14 cellular contexts compared by ENCODE assay signal in genomic region chr2:9610781-9611548, GRCh38. TPM values are rescaled to one million over a fixed set of nuclear protein-coding genes. Genes with fewer than 3 reads are reported as not detected.
DNase-seq lines count a peak whose midpoint lies in the region; ATAC-seq and TF ChIP-seq lines count a peak whose summit lies in the region.
"Had no signal": no experiment of that assay in that cellular context is flagged by ENCODE, and none has a peak within 500 bp of the region (broad histone marks: within the 10 kb centered on the region; RNA-seq: fewer than 3 reads in every experiment).

No MANE protein-coding gene starts in this region.

- peak overlapping the region in 4 of 7 donors; percentile 4 to 89 (median 30) for H3K27ac Mint-ChIP-seq in CD4-positive, alpha-beta memory T cell
- peak overlapping the region; percentile 89 for H3K27ac Mint-ChIP-seq in activated naive CD8-positive, alpha-beta T cell

- peaks cover 65 to 88% (median 77%) of the 10 kb centered on the region in 4 donors for H3K4me1 Mint-ChIP-seq in CD4-positive, alpha-beta memory T cell
- peaks cover 87% of the 10 kb centered on the region for H3K4me1 Mint-ChIP-seq in activated naive CD8-positive, alpha-beta T cell (ENCODE audit: low read depth)

- intact Hi-C loops in CD4-positive, alpha-beta memory T cell (cut with micrococcal nuclease) = no loop called here
- intact Hi-C loops in mucosa of descending colon (cut with DNase I, micrococcal nuclease) = no loop called here
- intact Hi-C loops in posterior cingulate gyrus (cut with DNase I) = no loop called here

- H3K27me3 Mint-ChIP-seq in CD4-positive, alpha-beta memory T cell = no peaks in the 10 kb centered on the region
- H3K27me3 Mint-ChIP-seq in activated naive CD8-positive, alpha-beta T cell = no peaks in the 10 kb centered on the region
- H3K27me3 Mint-ChIP-seq: CD8-positive, alpha-beta memory T cell had no signal

- no peaks in the 10 kb centered on the region for H3K9me3 ChIP-seq in CD4-positive, alpha-beta memory T cell (ENCODE audit: control insufficient read depth in 1 of 2, low read length in 2 of 2)
- H3K9me3 ChIP-seq in mucosa of descending colon = no peaks in the 10 kb centered on the region
- H3K9me3 ChIP-seq: body of pancreas had no signal

- POLR2A ChIA-PET in CD4-positive, alpha-beta memory T cell (lab: Charles Lee; ENCODE audit: partially characterized antibody) = interaction anchor here (0.7 kb wide), 1 partner anchor 9 kb away, joined by 3 read pairs; no protein-coding TSS in a partner anchor

- TF ChIP-seq CTCF in AG10803 (conservative IDR thresholded peaks at IDR 0.05; ENCODE audit: low read length) (no peak), mucosa of descending colon (IDR thresholded peaks at IDR 0.05) (no peak)

- H3K4me3 ChIP-seq in AG10803 (ENCODE audit: low read length) = no peak overlapping the region
- H3K4me3 ChIP-seq in CD4-positive, alpha-beta memory T cell (ENCODE audit: low read length in 2 of 2) = no peak overlapping the region
- H3K4me3 ChIP-seq in mucosa of descending colon = no peak overlapping the region
- H3K4me3 ChIP-seq: body of pancreas had no signal

- DNase-seq in AG10803 (ENCODE audit: low read depth) = peak; percentile 31
- no peak for DNase-seq in CD4-positive, alpha-beta memory T cell
- no peak for DNase-seq in mucosa of descending colon
- DNase-seq in posterior cingulate gyrus = no peak
- DNase-seq in activated effector memory CD4-positive, alpha-beta T cell treated with Interleukin-2 at 50 U/mL for 16 hours = no peak
- no peak for DNase-seq in GDM1 (lab: John Stamatoyannopoulos, UW)
- no peak for DNase-seq in T-helper 2 cell
- DNase-seq: activated CD4-positive, CD25-positive, alpha-beta regulatory T cell; activated T-cell treated with anti-CD3 and anti-CD28 coated beads, Interleukin-2, amount 50 U/mL, for 4 hours; body of pancreas; CD8-positive, alpha-beta memory T cell; NCI-H1092; retina had no signal

- peak; percentile 81 for ATAC-seq in mucosa of descending colon
- ATAC-seq: activated T-cell treated with anti-CD3 and anti-CD28 coated beads, Interleukin-2, amount 50 U/mL, for 4 hours; body of pancreas had no signal

- no peaks in the 10 kb centered on the region for H3K9me3 Mint-ChIP-seq in CD4-positive, alpha-beta memory T cell
- no peaks in the 10 kb centered on the region for H3K9me3 Mint-ChIP-seq in activated naive CD8-positive, alpha-beta T cell (ENCODE audit: low read depth)
- H3K9me3 Mint-ChIP-seq: activated T-cell treated with anti-CD3 and anti-CD28 coated beads, Interleukin-2, amount 50 U/mL, for 4 hours; CD8-positive, alpha-beta memory T cell had no signal

- CTCF ChIA-PET in CD4-positive, alpha-beta memory T cell (lab: Charles Lee; ENCODE audit: partially characterized antibody) = interaction anchor here (1.0 kb wide), 1 partner anchor 188 kb away, joined by 3 read pairs; no protein-coding TSS in a partner anchor

- H3K36me3 Mint-ChIP-seq in CD4-positive, alpha-beta memory T cell = peaks cover 15 to 21% of the 10 kb centered on the region in 2 donors
- peaks cover 22% of the 10 kb centered on the region for H3K36me3 Mint-ChIP-seq in activated naive CD8-positive, alpha-beta T cell

- H3K36me3 ChIP-seq in CD4-positive, alpha-beta memory T cell (ENCODE audit: insufficient read depth, low read length) = no peaks in the 10 kb centered on the region
- no peaks in the 10 kb centered on the region for H3K36me3 ChIP-seq in mucosa of descending colon (ENCODE audit: low read depth)

- peaks cover 75% of the 10 kb centered on the region for H3K4me1 ChIP-seq in CD4-positive, alpha-beta memory T cell (ENCODE audit: insufficient read depth, low read length)
- peaks cover 11% of the 10 kb centered on the region for H3K4me1 ChIP-seq in mucosa of descending colon (ENCODE audit: low read depth)

- H3K27me3 ChIP-seq in CD4-positive, alpha-beta memory T cell (ENCODE audit: insufficient read depth, low read length) = no peaks in the 10 kb centered on the region
- H3K27me3 ChIP-seq: body of pancreas had no signal

- H3K4me3 Mint-ChIP-seq in CD4-positive, alpha-beta memory T cell = peak overlapping the region in 2 of 8 donors; percentile 22 to 44
- peak overlapping the region; percentile 50 for H3K4me3 Mint-ChIP-seq in activated naive CD8-positive, alpha-beta T cell
- H3K4me3 Mint-ChIP-seq: activated T-cell treated with anti-CD3 and anti-CD28 coated beads, Interleukin-2, amount 50 U/mL, for 4 hours had no signal

- H3K27ac ChIP-seq in CD4-positive, alpha-beta memory T cell (ENCODE audit: low read depth, low read length) = no peak overlapping the region
- H3K27ac ChIP-seq: body of pancreas had no signal

RNA-seq across cellular contexts. Expression of gene YWHAQ, which starts 19.8 kb away (rescaled TPM):
- 100 to 1,000 TPM; 124 TPM for total RNA-seq in CD4-positive, alpha-beta memory T cell
- 100 to 1,000 TPM; 315 to 504 TPM for polyA plus RNA-seq in CD4-positive, alpha-beta memory T cell
- total RNA-seq in mucosa of descending colon = 100 to 1,000 TPM; 204 to 256 (median 251) TPM

RNA-seq across cellular contexts. Expression of gene ADAM17, which starts 55.3 kb away (rescaled TPM):
- 10 to 100 TPM; 32.7 to 35.6 TPM for total RNA-seq in CD4-positive, alpha-beta memory T cell
- polyA plus RNA-seq in CD4-positive, alpha-beta memory T cell = 10 to 100 TPM in 1 of 2 donors, 1 to 10 TPM in 1; 8.1 to 13.7 TPM
- 10 to 100 TPM; 20.9 to 22.8 (median 21.0) TPM for total RNA-seq in mucosa of descending colon
